Comparison of ENCODE assay signal across 8 cellular contexts in genomic region chr22:39266398-39267030, GRCh38. TPM values are rescaled to one million over a fixed set of nuclear protein-coding genes. Genes with fewer than 3 reads are reported as not detected.
A peak's percentile ranks its signal among the peaks of the same experiment; 100 is the strongest.
DNase-seq lines count a peak whose midpoint lies in the region; ATAC-seq, FAIRE-seq and TF ChIP-seq lines count a peak whose summit lies in the region.
"Had no signal": no experiment of that assay in that cellular context is flagged by ENCODE, and none has a peak within 500 bp of the region (broad histone marks: within the 10 kb centered on the region; RNA-seq: fewer than 3 reads in every experiment).

No MANE protein-coding gene starts in this region.

- H3K27me3 ChIP-seq in breast epithelium: no peaks in the 10 kb centered on the region
- H3K27me3 ChIP-seq: SJSA1 had no signal

- H3K4me3 ChIP-seq in mucosa of descending colon (no peak overlapping the region), breast epithelium (no peak overlapping the region)
- H3K4me3 ChIP-seq: SJSA1 had no signal

- H3K27me3 Mint-ChIP-seq in T-helper 2 cell treated with Interferon-gamma antibody and Interleukin-4, amounts not matched to agents 5 μg/mL and 100 μg/mL, for 36 hours (ENCODE audit: low read depth): no peaks in the 10 kb centered on the region

- intact Hi-C loops in mucosa of descending colon (cut with DNase I, micrococcal nuclease): no loop called here
- intact Hi-C loops in breast epithelium (cut with DNase I; ENCODE audit: low total_unique reads): no loop called here

- no peaks in the 10 kb centered on the region for H3K9me3 Mint-ChIP-seq in T-helper 2 cell treated with Interferon-gamma antibody and Interleukin-4, amounts not matched to agents 5 μg/mL and 100 μg/mL, for 36 hours

- H3K36me3 Mint-ChIP-seq in T-helper 2 cell treated with Interferon-gamma antibody and Interleukin-4, amounts not matched to agents 5 μg/mL and 100 μg/mL, for 36 hours (ENCODE audit: low read depth): no peaks in the 10 kb centered on the region

- H3K36me3 ChIP-seq in mucosa of descending colon (ENCODE audit: low read depth) (no peaks in the 10 kb centered on the region), breast epithelium (no peaks in the 10 kb centered on the region)
- H3K36me3 ChIP-seq: SJSA1 had no signal

- TF ChIP-seq POLR2A in breast epithelium (IDR thresholded peaks at IDR 0.05): no peak

- H3K9me3 ChIP-seq in mucosa of descending colon: peaks cover 1% of the 10 kb centered on the region
- peaks cover 4 to 5% of the 10 kb centered on the region in 2 donors for H3K9me3 ChIP-seq in breast epithelium

- no peak for TF ChIP-seq CTCF in mucosa of descending colon (IDR thresholded peaks at IDR 0.05)
- TF ChIP-seq CTCF in breast epithelium (IDR thresholded peaks at IDR 0.05): no peak

- H3K4me1 Mint-ChIP-seq in T-helper 2 cell treated with Interferon-gamma antibody and Interleukin-4, amounts not matched to agents 5 μg/mL and 100 μg/mL, for 36 hours (ENCODE audit: low read depth): peaks cover 8% of the 10 kb centered on the region

- peak overlapping the region; percentile 48 for H3K4me3 Mint-ChIP-seq in T-helper 2 cell treated with Interferon-gamma antibody and Interleukin-4, amounts not matched to agents 5 μg/mL and 100 μg/mL, for 36 hours

- H3K27ac ChIP-seq in breast epithelium: no peak overlapping the region
- H3K27ac ChIP-seq: SJSA1 had no signal

- ATAC-seq in HG02870 (IDR thresholded peaks at IDR 0.05; ENCODE audit: unreplicated experiment) (peak; percentile 85), mucosa of descending colon (peak; percentile 39)

- FAIRE-seq in GM19239 (lab: Jason Lieb, UNC): peak; percentile 100

- peak overlapping the region; percentile 89 for H3K27ac Mint-ChIP-seq in T-helper 2 cell treated with Interferon-gamma antibody and Interleukin-4, amounts not matched to agents 5 μg/mL and 100 μg/mL, for 36 hours

- DNase-seq in GM19239 (ENCODE audit: insufficient read length, low spot score): peak; percentile 68
- peak; percentile 84 for DNase-seq in T-helper 2 cell treated with Interferon-gamma antibody and Interleukin-4, amounts not matched to agents 5 μg/mL and 100 μg/mL, for 36 hours (ENCODE audit: low spot score)
- DNase-seq in mucosa of descending colon: peak in 1 of 3 donors; percentile 17
- no peak for DNase-seq in dermis blood vessel endothelial cell
- DNase-seq in breast epithelium (ENCODE audit: low spot score in 2 of 2): no peak
- no peak for DNase-seq in NCI-H146 (lab: John Stamatoyannopoulos, UW)

- H3K4me1 ChIP-seq in mucosa of descending colon (ENCODE audit: low read depth) (no peaks in the 10 kb centered on the region), breast epithelium (no peaks in the 10 kb centered on the region)

RNA-seq across cellular contexts. Expression of gene PDGFB, which starts 21.7 kb away (rescaled TPM):
- total RNA-seq in mucosa of descending colon (10 to 100 TPM in 1 of 3 donors, 1 to 10 TPM in 2; 1.8 to 16.6 (median 5.4) TPM), dermis blood vessel endothelial cell (75.7 and 80.1 TPM in 2 replicates), breast epithelium (10 to 100 TPM in 1 of 3 donors, 1 to 10 TPM in 2; 5.3 to 11.1 (median 8.5) TPM)

RNA-seq across cellular contexts. Expression of gene RPL3, which starts 52.9 kb away (rescaled TPM):
- total RNA-seq in mucosa of descending colon (1,000 to 10,000 TPM; 1,561 to 1,749 (median 1,709) TPM), dermis blood vessel endothelial cell (2,901 and 3,143 TPM in 2 replicates), breast epithelium (1,000 to 10,000 TPM; 1,827 to 3,262 (median 2,633) TPM)

Comparison
In these comparisons a context has a peak if more than half of its experiments do, and no peak if none do; other contexts are left out.
1. DNase-seq: peak in GM19239 (single experiment) and T-helper 2 cell treated with Interferon-gamma antibody and Interleukin-4, amounts not matched to agents 5 μg/mL and 100 μg/mL, for 36 hours (single experiment); none in dermis blood vessel endothelial cell (single experiment), breast epithelium (0 of 2) and NCI-H146 (single experiment).